1 cellular context compared by ENCODE assay signal in the genomic region with DNA sequence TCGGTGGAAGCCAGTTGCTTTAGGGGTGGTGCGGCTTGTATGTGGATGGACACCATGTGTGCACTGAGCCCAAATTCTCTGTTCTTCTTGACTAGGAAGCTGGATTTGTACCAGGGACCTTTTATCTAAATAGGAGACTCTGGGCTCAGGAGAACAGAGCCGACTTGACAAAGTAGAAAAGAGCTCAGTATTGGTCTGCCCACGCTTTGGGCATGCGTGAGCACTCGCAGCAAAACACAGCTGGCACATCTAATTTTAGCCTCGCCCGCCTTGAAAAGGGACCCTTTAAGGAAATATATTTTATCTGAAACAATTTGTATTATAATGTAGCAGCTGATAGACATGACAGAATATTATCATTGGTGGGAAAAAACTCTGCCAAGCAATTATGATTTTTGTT.
TF ChIP-seq lines count a peak whose summit lies in the region.

No MANE protein-coding gene starts in this region.

TF ChIP-seq in SK-N-SH, 30 proteins besides CTCF, POLR2A, EP300 and RAD21 (continued from another document):
- peak; percentile 72 for TF ChIP-seq NRF1 (IDR thresholded peaks at IDR 0.05; ENCODE audit: low read depth, low read length)
- 0 out of 2 replicates have a peak, but pooled peaks have one; percentile 42 for TF ChIP-seq MXI1 (IDR thresholded peaks at IDR 0.05; ENCODE audit: low read depth, low read length)
- peak; percentile 11 for TF ChIP-seq CHD2 (IDR thresholded peaks at IDR 0.05; ENCODE audit: low read length, partially characterized antibody)
